ENCODE assay signal across 8 cellular contexts in genomic region chr10:21495002-21495685, GRCh38. TPM values are rescaled to one million over a fixed set of nuclear protein-coding genes. Genes with fewer than 3 reads are reported as not detected.
DNase-seq lines count a peak whose midpoint lies in the region; ATAC-seq and TF ChIP-seq lines count a peak whose summit lies in the region.

No MANE protein-coding gene starts in this region.

- CTCF ChIA-PET in Panc1 (lab: Charles Lee), result interaction anchor here (0.6 to 0.9 kb wide), 2 partner anchors 186 to 236 kb away, joined by 3 to 9 read pairs; no protein-coding TSS in a partner anchor

- H3K9me3 ChIP-seq in Panc1 (ENCODE audit: control insufficient read depth, insufficient read depth, low read depth, low read length) (no peaks in the 10 kb centered on the region), fibroblast of lung (ENCODE audit: control insufficient read depth, insufficient read depth, low read depth, low read length) (no peaks in the 10 kb centered on the region), parathyroid adenoma (ENCODE audit: control insufficient read depth, low read length) (no peaks in the 10 kb centered on the region)

- no peak overlapping the region for H3K27ac Mint-ChIP-seq in T-helper 2 cell treated with Interferon-gamma antibody and Interleukin-4, amounts not matched to agents 5 μg/mL and 100 μg/mL, for 36 hours

- H3K4me3 Mint-ChIP-seq in T-helper 2 cell treated with Interferon-gamma antibody and Interleukin-4, amounts not matched to agents 5 μg/mL and 100 μg/mL, for 36 hours, result peak overlapping the region; percentile 83

- no peaks in the 10 kb centered on the region for H3K36me3 Mint-ChIP-seq in T-helper 2 cell treated with Interferon-gamma antibody and Interleukin-4, amounts not matched to agents 5 μg/mL and 100 μg/mL, for 36 hours (ENCODE audit: low read depth)

- no peak for TF ChIP-seq CTCF in Panc1 (IDR thresholded peaks at IDR 0.05)
- no peak for TF ChIP-seq CTCF in fibroblast of lung (conservative IDR thresholded peaks at IDR 0.05 in 1 of 2, IDR thresholded peaks at IDR 0.05 in 1 of 2; ENCODE audit: low read depth in 1 of 2, low read length in 2 of 2)
- TF ChIP-seq CTCF in parathyroid adenoma (IDR thresholded peaks at IDR 0.05), result no peak

- H3K9ac ChIP-seq in fibroblast of lung (ENCODE audit: insufficient read depth, low read length), result peak overlapping the region; percentile 62
- peak overlapping the region; percentile 47 for H3K9ac ChIP-seq in parathyroid adenoma

- peak overlapping the region; percentile 69 to 73 for H3K4me3 ChIP-seq in Panc1 (ENCODE audit: low read depth in 2 of 2, low read length in 2 of 2)
- peak overlapping the region; percentile 80 to 88 (median 84) for H3K4me3 ChIP-seq in fibroblast of lung (replicated peaks in 1 of 4; ENCODE audit: control extremely low read depth in 1 of 4, insufficient read depth in 1 of 4, low read depth in 3 of 4, low read length in 4 of 4)
- peak overlapping the region; percentile 90 for H3K4me3 ChIP-seq in parathyroid adenoma (ENCODE audit: low read depth, low read length)

- no peak for DNase-seq in T-helper 2 cell treated with Interferon-gamma antibody and Interleukin-4, amounts not matched to agents 5 μg/mL and 100 μg/mL, for 36 hours (ENCODE audit: low spot score)
- DNase-seq in T-helper 2 cell (no peak), Panc1 (ENCODE audit: low read depth, low spot score) (no peak), fibroblast of lung (ENCODE audit: low read depth in 2 of 2) (peak in 1 of 2 donors; percentile 48), NCI-H345 (lab: John Stamatoyannopoulos, UW) (no peak), dedifferentiated amniotic fluid mesenchymal stem cell (ENCODE audit: extremely low spot score) (no peak)

- H3K79me2 ChIP-seq in fibroblast of lung (ENCODE audit: control insufficient read depth, insufficient read depth, low read length) (no peaks in the 10 kb centered on the region), parathyroid adenoma (no peaks in the 10 kb centered on the region)

- POLR2A ChIA-PET in Panc1 (lab: Charles Lee), result interaction anchor here (0.6 to 1.1 kb wide), 3 partner anchors 23 to 122 kb away, joined by 3 to 5 read pairs (median 4); partner anchors contain the start of gene SKIDA1

- ATAC-seq in Panc1 (no peak), GM19452 (IDR thresholded peaks at IDR 0.05; ENCODE audit: unreplicated experiment) (no peak)

- H3K4me1 Mint-ChIP-seq in T-helper 2 cell treated with Interferon-gamma antibody and Interleukin-4, amounts not matched to agents 5 μg/mL and 100 μg/mL, for 36 hours (ENCODE audit: low read depth), result peaks cover 19% of the 10 kb centered on the region

- intact Hi-C loops in Panc1 (cut with micrococcal nuclease; ENCODE audit: unreplicated experiment), result loop anchor here (5.0 to 10.0 kb wide), 3 partner anchors 37 to 460 kb away; partner anchors contain the start of gene MLLT10

- in situ Hi-C loops in Panc1 (cut with HindIII; ENCODE audit: low pct_unique_long_range_greater_than_20kb, low sequenced_read_pairs), result no loop called here

- H3K27ac ChIP-seq in Panc1 (ENCODE audit: low read length) (peak overlapping the region; percentile 98), fibroblast of lung (ENCODE audit: insufficient read depth, low read length) (no peak overlapping the region), parathyroid adenoma (peak overlapping the region; percentile 87)

- H4K20me1 ChIP-seq in fibroblast of lung (ENCODE audit: control insufficient read depth, extremely low read depth, insufficient read depth, low read length), result no peaks in the 10 kb centered on the region

- H3K4me1 ChIP-seq in Panc1 (ENCODE audit: control insufficient read depth, insufficient read depth, low read length), result peaks cover 40% of the 10 kb centered on the region
- H3K4me1 ChIP-seq in fibroblast of lung (ENCODE audit: control insufficient read depth, extremely low read depth, insufficient read depth, low read length), result peaks cover 2% of the 10 kb centered on the region
- no peaks in the 10 kb centered on the region for H3K4me1 ChIP-seq in parathyroid adenoma

- peaks cover 68% of the 10 kb centered on the region for H3K27me3 Mint-ChIP-seq in T-helper 2 cell treated with Interferon-gamma antibody and Interleukin-4, amounts not matched to agents 5 μg/mL and 100 μg/mL, for 36 hours (ENCODE audit: low read depth)

- BruUV-seq in Panc1 (replicated peaks; lab: Mats Ljungman, UMichigan), result TSS peak; percentile 74

- no peaks in the 10 kb centered on the region for H3K36me3 ChIP-seq in Panc1 (ENCODE audit: control insufficient read depth, insufficient read depth, low read length)
- H3K36me3 ChIP-seq in fibroblast of lung (ENCODE audit: control insufficient read depth, insufficient read depth, low read length), result no peaks in the 10 kb centered on the region
- H3K36me3 ChIP-seq in parathyroid adenoma (ENCODE audit: control insufficient read depth, insufficient read depth, low read length), result no peaks in the 10 kb centered on the region

- H2AFZ ChIP-seq in fibroblast of lung (ENCODE audit: low read length) (peak overlapping the region; percentile 91), parathyroid adenoma (peak overlapping the region; percentile 89)

- peak overlapping the region; percentile 98 for H3K4me2 ChIP-seq in fibroblast of lung (ENCODE audit: extremely low read depth, insufficient read depth, low read length)
- H3K4me2 ChIP-seq in parathyroid adenoma (ENCODE audit: low read length), result peak overlapping the region; percentile 87

- H3K9me3 Mint-ChIP-seq in T-helper 2 cell treated with Interferon-gamma antibody and Interleukin-4, amounts not matched to agents 5 μg/mL and 100 μg/mL, for 36 hours, result no peaks in the 10 kb centered on the region

- no peaks in the 10 kb centered on the region for H3K27me3 ChIP-seq in Panc1 (ENCODE audit: control insufficient read depth, insufficient read depth, low read length)
- no peaks in the 10 kb centered on the region for H3K27me3 ChIP-seq in fibroblast of lung (ENCODE audit: control insufficient read depth, insufficient read depth, low read length)
- H3K27me3 ChIP-seq in parathyroid adenoma (ENCODE audit: control insufficient read depth, insufficient read depth, low read length), result no peaks in the 10 kb centered on the region

RNA-seq across cellular contexts. Expression of gene SKIDA1, which starts 30.3 kb away (rescaled TPM):
- total RNA-seq in Panc1 (2021; ENCODE audit: unreplicated experiment), result 9.3 TPM
- polyA plus RNA-seq in Panc1 (2012; ENCODE audit: insufficient read length), result 5.8 TPM
- total RNA-seq in fibroblast of lung, result 0.50 and 0.51 TPM in 2 replicates
- 0.28 and 0.49 TPM in 2 replicates for polyA plus RNA-seq in fibroblast of lung
- 0.16 and 0.73 TPM in 2 replicates for polyA plus RNA-seq in fibroblast of lung (2012)
- polyA minus RNA-seq in fibroblast of lung (ENCODE audit: low replicate concordance), result 0.15 and 1.1 TPM in 2 replicates

RNA-seq across cellular contexts. Expression of gene MLLT10, which starts 38.9 kb away (rescaled TPM):
- total RNA-seq in Panc1 (2021; ENCODE audit: unreplicated experiment) (33.4 TPM), fibroblast of lung (33.1 and 56.3 TPM in 2 replicates)
- 28.9 TPM for polyA plus RNA-seq in Panc1 (2012; ENCODE audit: insufficient read length)
- 25.1 and 25.6 TPM in 2 replicates for polyA plus RNA-seq in fibroblast of lung
- 12.8 and 14.0 TPM in 2 replicates for polyA plus RNA-seq in fibroblast of lung (2012)
- polyA minus RNA-seq in fibroblast of lung (ENCODE audit: low replicate concordance), result 12.3 and 26.8 TPM in 2 replicates
